Comparison of ENCODE assay signal across 26 cellular contexts in genomic region chr10:8594176-8594575, GRCh38.
"Had no signal": no experiment of that assay in that cellular context is flagged by ENCODE, and none has a peak within 500 bp of the region (broad histone marks: within the 10 kb centered on the region; RNA-seq: fewer than 3 reads in every experiment).

No MANE protein-coding gene starts in this region.

- H3K9me3 ChIP-seq: body of pancreas, gastrocnemius medialis, neutrophil, ovary, psoas muscle, right atrium auricular region, tibial artery, uterus had no signal

- H3K27ac Mint-ChIP-seq: activated CD8-positive, alpha-beta T cell treated with anti-CD3 and anti-CD28 coated beads, Interleukin-2, amount 10 ng/mL, durations not matched to agents 7 days and 5 days; activated T-helper 1 cell treated with anti-CD3 and anti-CD28 coated beads, Interleukin-12 subunit alpha, Interleukin-12 subunit beta, Interleukin-2, Interleukin-4 antibody, amounts not matched to agents 30 ng/mL and 10 ng/mL and 1 ng/mL, durations not matched to agents 14 hours and 24 hours and 36 hours; dendritic cell treated with granulocyte-macrophage colony-stimulating factor and Interleukin-4, amounts not matched to agents 40 ng/mL and 50 ng/mL, for 4 days; memory B cell; stimulated activated naive CD8-positive, alpha-beta T cell treated with anti-CD3 and anti-CD28 coated beads, Interleukin-15, Interleukin-2, amounts not matched to agents 100 ng/mL and 50 ng/mL, for 24 hours had no signal

- DNase-seq: activated CD4-positive, alpha-beta T cell treated with anti-CD3 and anti-CD28 coated beads for 48 hours; activated CD8-positive, alpha-beta T cell treated with anti-CD3 and anti-CD28 coated beads, Interleukin-2, amount 10 ng/mL, durations not matched to agents 7 days and 5 days; activated gamma-delta T cell; activated naive CD4-positive, alpha-beta T cell treated with anti-CD3 and anti-CD28 coated beads, Interleukin-2, amount 50 U/mL, for 16 hours; anterior cingulate cortex; body of pancreas; caudate nucleus; effector CD4-positive, alpha-beta T cell; gastrocnemius medialis; hypothalamus; ovary; psoas muscle; stimulated activated CD4-positive, alpha-beta T cell treated with anti-CD3 and anti-CD28 coated beads, Interleukin-12 subunit alpha, Interleukin-12 subunit beta, amount 100 ng/mL, for 4 hours; stimulated activated CD4-positive, alpha-beta T cell treated with anti-CD3 and anti-CD28 coated beads, Interleukin-4, amount 100 ng/mL, for 4 hours; substantia nigra; T-helper 2 cell; tibial artery; uterus had no signal

- H3K36me3 ChIP-seq: gastrocnemius medialis, neutrophil, ovary, right atrium auricular region, tibial artery, uterus had no signal

- FAIRE-seq: endometrium had no signal

- H3K27me3 Mint-ChIP-seq: dendritic cell treated with granulocyte-macrophage colony-stimulating factor and Interleukin-4, amounts not matched to agents 40 ng/mL and 50 ng/mL, for 4 days; memory B cell had no signal

- H3K36me3 Mint-ChIP-seq: memory B cell had no signal

- H3K4me3 Mint-ChIP-seq: activated CD8-positive, alpha-beta T cell treated with anti-CD3 and anti-CD28 coated beads, Interleukin-2, amount 10 ng/mL, durations not matched to agents 7 days and 5 days; activated T-helper 1 cell treated with anti-CD3 and anti-CD28 coated beads, Interleukin-12 subunit alpha, Interleukin-12 subunit beta, Interleukin-2, Interleukin-4 antibody, amounts not matched to agents 30 ng/mL and 10 ng/mL and 1 ng/mL, durations not matched to agents 14 hours and 24 hours and 36 hours; dendritic cell treated with granulocyte-macrophage colony-stimulating factor and Interleukin-4, amounts not matched to agents 40 ng/mL and 50 ng/mL, for 4 days; memory B cell; nephron; stimulated activated naive CD8-positive, alpha-beta T cell treated with anti-CD3 and anti-CD28 coated beads, Interleukin-15, Interleukin-2, amounts not matched to agents 100 ng/mL and 50 ng/mL, for 24 hours had no signal

- H3K9me3 Mint-ChIP-seq: activated T-helper 1 cell treated with anti-CD3 and anti-CD28 coated beads, Interleukin-12 subunit alpha, Interleukin-12 subunit beta, Interleukin-2, Interleukin-4 antibody, amounts not matched to agents 30 ng/mL and 10 ng/mL and 1 ng/mL, durations not matched to agents 14 hours and 24 hours and 36 hours; dendritic cell treated with granulocyte-macrophage colony-stimulating factor and Interleukin-4, amounts not matched to agents 40 ng/mL and 50 ng/mL, for 4 days; memory B cell; nephron; stimulated activated naive CD8-positive, alpha-beta T cell treated with anti-CD3 and anti-CD28 coated beads, Interleukin-15, Interleukin-2, amounts not matched to agents 100 ng/mL and 50 ng/mL, for 24 hours had no signal

- H3K4me1 Mint-ChIP-seq: memory B cell, nephron had no signal

- H3K4me1 ChIP-seq: body of pancreas, gastrocnemius medialis, psoas muscle, right atrium auricular region, tibial artery, uterus had no signal

- H3K27ac ChIP-seq: body of pancreas, gastrocnemius medialis, neutrophil, ovary, psoas muscle, right atrium auricular region, tibial artery, uterus had no signal

- H3K4me3 ChIP-seq: body of pancreas, gastrocnemius medialis, ovary, psoas muscle, right atrium auricular region, tibial artery, uterus had no signal

- ATAC-seq: activated CD8-positive, alpha-beta T cell treated with anti-CD3 and anti-CD28 coated beads, Interleukin-2, amount 10 ng/mL, durations not matched to agents 7 days and 5 days; body of pancreas; gastrocnemius medialis; psoas muscle had no signal

- H3K27me3 ChIP-seq: gastrocnemius medialis, neutrophil, ovary, right atrium auricular region, tibial artery had no signal
